Comparison of ENCODE assay signal across 1 cellular context in the genomic region with DNA sequence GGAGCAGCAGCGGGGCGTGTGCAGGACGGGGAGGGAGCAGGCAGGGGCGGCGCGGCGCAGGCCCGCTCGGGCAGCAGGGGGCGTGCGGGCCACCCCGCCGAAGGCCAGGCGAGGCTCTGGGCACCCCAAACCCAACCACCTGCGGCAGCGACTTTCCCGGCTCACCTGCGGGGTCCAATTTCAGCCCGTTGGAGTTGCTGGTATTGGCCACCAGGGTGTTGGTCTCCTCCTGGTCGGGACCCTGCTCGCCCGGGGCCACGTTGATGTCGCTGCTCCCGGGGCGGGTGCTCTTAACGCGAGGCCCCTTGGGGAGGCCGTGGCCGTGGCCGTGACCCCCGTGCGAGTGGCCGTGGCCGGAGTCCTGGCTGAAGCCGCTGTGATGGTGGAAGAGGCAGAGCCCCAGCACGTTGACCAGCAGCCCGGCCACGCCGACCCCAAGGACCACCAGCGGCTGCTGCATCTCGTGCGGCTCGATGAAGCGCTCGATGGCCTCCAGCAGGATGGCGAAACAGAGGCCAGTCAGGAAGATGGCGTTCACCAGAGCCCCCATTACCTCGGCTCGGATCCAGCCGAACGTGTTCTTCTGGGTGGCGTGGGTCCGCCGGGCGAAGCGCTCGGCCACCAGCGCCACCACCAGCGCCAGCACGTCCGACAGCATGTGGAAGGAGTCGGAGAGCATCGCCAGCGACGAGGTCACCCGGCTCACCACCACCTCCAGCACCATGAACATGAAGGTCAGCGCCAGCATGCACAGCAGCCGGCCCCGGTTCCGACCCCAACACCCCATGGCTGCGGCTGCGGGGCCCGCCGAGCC.
TF ChIP-seq lines count a peak whose summit lies in the region.

No MANE protein-coding gene starts in this region.

TF ChIP-seq in IMR-90, 13 proteins besides CTCF, POLR2A, EP300 and RAD21:
- TF ChIP-seq, protein P1, sequence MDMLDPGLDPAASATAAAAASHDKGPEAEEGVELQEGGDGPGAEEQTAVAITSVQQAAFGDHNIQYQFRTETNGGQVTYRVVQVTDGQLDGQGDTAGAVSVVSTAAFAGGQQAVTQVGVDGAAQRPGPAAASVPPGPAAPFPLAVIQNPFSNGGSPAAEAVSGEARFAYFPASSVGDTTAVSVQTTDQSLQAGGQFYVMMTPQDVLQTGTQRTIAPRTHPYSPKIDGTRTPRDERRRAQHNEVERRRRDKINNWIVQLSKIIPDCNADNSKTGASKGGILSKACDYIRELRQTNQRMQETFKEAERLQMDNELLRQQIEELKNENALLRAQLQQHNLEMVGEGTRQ (IDR thresholded peaks at IDR 0.05; ENCODE audit: low read depth, low read length) = no peak
- TF ChIP-seq SMC3 (IDR thresholded peaks at IDR 0.05; ENCODE audit: low read depth, low read length) (peak; percentile 83), NFE2L2 (IDR thresholded peaks at IDR 0.05; ENCODE audit: low read depth, low read length) (no peak), MXI1 (IDR thresholded peaks at IDR 0.05; ENCODE audit: borderline replicate concordance, low read depth, low read length) (peak; percentile 26; the same call in 1 of the 2 replicates), BHLHE40 (IDR thresholded peaks at IDR 0.05; ENCODE audit: low read depth, low read length) (peak; percentile 8; the same call in 1 of the 2 replicates), CEBPB (IDR thresholded peaks at IDR 0.05; ENCODE audit: low read depth, low read length) (peak; percentile 51), MAZ (IDR thresholded peaks at IDR 0.05; ENCODE audit: borderline replicate concordance, low read depth, low read length) (peak; percentile 73; the same call in 1 of the 2 replicates)
- TF ChIP-seq, protein P2, sequence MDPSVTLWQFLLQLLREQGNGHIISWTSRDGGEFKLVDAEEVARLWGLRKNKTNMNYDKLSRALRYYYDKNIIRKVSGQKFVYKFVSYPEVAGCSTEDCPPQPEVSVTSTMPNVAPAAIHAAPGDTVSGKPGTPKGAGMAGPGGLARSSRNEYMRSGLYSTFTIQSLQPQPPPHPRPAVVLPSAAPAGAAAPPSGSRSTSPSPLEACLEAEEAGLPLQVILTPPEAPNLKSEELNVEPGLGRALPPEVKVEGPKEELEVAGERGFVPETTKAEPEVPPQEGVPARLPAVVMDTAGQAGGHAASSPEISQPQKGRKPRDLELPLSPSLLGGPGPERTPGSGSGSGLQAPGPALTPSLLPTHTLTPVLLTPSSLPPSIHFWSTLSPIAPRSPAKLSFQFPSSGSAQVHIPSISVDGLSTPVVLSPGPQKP (IDR thresholded peaks at IDR 0.05; ENCODE audit: borderline replicate concordance, low read depth, low read length) = no peak
